Comparison of ENCODE assay signal across 8 cellular contexts in the genomic region with DNA sequence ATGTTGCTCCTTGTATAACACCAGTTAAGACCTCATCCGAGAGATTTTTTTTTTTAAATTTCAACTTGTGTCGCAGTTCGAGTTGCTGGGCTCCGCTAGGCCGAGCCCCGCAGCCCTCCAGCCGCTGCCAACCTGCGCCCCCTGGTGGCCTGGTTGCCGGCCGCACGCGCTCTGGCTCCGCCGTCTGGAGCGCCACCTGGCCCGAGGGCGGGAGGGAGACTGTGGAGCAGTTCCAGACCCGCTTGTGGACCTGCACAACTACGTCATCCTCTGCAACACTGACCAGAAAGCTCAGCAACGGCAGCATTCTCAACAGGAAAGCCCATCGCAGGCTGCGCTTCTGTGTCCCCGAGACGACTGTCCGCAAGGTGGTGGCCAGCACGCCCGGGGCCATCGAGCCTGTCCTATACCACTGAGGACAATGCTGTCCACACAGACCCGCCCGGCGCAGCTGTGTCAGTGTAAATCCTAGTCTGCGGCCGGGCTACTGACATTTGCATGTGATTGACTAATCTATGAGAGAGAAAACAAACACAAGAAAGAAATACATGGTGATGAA. TPM values are rescaled to one million over a fixed set of nuclear protein-coding genes. Genes with fewer than 3 reads are reported as not detected.
DNase-seq lines count a peak whose midpoint lies in the region; ATAC-seq and TF ChIP-seq lines count a peak whose summit lies in the region.

No MANE protein-coding gene starts in this region.

- H3K4me3 ChIP-seq in coronary artery = peak overlapping the region; percentile 69

- peak; percentile 96 for TF ChIP-seq CTCF in coronary artery (IDR thresholded peaks at IDR 0.05)

- DNase-seq in AG08396 (ENCODE audit: low spot score) (peak; percentile 89), NCI-H510A (lab: John Stamatoyannopoulos, UW) (peak; percentile 73), coronary artery (ENCODE audit: low spot score) (peak; percentile 86), left lobe of liver (ENCODE audit: low spot score) (peak; percentile 89)
- peak; percentile 81 for DNase-seq in activated CD4-positive, alpha-beta T cell treated with anti-CD3 and anti-CD28 coated beads, Interleukin-2, amount 10 ng/mL, durations not matched to agents 7 days and 5 days
- peak; percentile 76 for DNase-seq in stimulated activated CD4-positive, alpha-beta T cell treated with anti-CD3 and anti-CD28 coated beads, Interleukin-2, amount 100 ng/mL, for 4 hours (ENCODE audit: low read depth)

- H3K27ac ChIP-seq in coronary artery = no peak overlapping the region

- POLR2A ChIA-PET in activated CD4-positive, alpha-beta T cell treated with anti-CD3 and anti-CD28 coated beads, Interleukin-2, amount 10 ng/mL, durations not matched to agents 7 days and 5 days (lab: Charles Lee) = no interaction called here

- no peaks in the 10 kb centered on the region for H3K27me3 Mint-ChIP-seq in activated CD4-positive, alpha-beta T cell treated with anti-CD3 and anti-CD28 coated beads, Interleukin-2, amount 10 ng/mL, durations not matched to agents 7 days and 5 days

- H3K27ac Mint-ChIP-seq in activated CD4-positive, alpha-beta T cell treated with anti-CD3 and anti-CD28 coated beads, Interleukin-2, amount 10 ng/mL, durations not matched to agents 7 days and 5 days = no peak overlapping the region

- H3K36me3 Mint-ChIP-seq in activated CD4-positive, alpha-beta T cell treated with anti-CD3 and anti-CD28 coated beads, Interleukin-2, amount 10 ng/mL, durations not matched to agents 7 days and 5 days (ENCODE audit: low read depth) = peaks cover 2% of the 10 kb centered on the region

- peaks cover 17% of the 10 kb centered on the region for H3K4me1 Mint-ChIP-seq in activated CD4-positive, alpha-beta T cell treated with anti-CD3 and anti-CD28 coated beads, Interleukin-2, amount 10 ng/mL, durations not matched to agents 7 days and 5 days

- ATAC-seq in GM18907 (IDR thresholded peaks at IDR 0.05; ENCODE audit: unreplicated experiment) (peak; percentile 98), HG03159 (IDR thresholded peaks at IDR 0.05; ENCODE audit: unreplicated experiment) (peak; percentile 99), left lobe of liver (peak; percentile 100)

- H3K9me3 Mint-ChIP-seq in activated CD4-positive, alpha-beta T cell treated with anti-CD3 and anti-CD28 coated beads, Interleukin-2, amount 10 ng/mL, durations not matched to agents 7 days and 5 days = no peaks in the 10 kb centered on the region

- CTCF ChIA-PET in activated CD4-positive, alpha-beta T cell treated with anti-CD3 and anti-CD28 coated beads, Interleukin-2, amount 10 ng/mL, durations not matched to agents 7 days and 5 days (lab: Charles Lee) = interaction anchor here (0.7 to 0.8 kb wide), 3 partner anchors 9 to 109 kb away, joined by 3 to 4 read pairs (median 3); a partner anchor contains a TSS

- H3K4me3 Mint-ChIP-seq in activated CD4-positive, alpha-beta T cell treated with anti-CD3 and anti-CD28 coated beads, Interleukin-2, amount 10 ng/mL, durations not matched to agents 7 days and 5 days = peak overlapping the region; percentile 58

RNA-seq across cellular contexts. Expression of a gene that starts 39.1 kb away (rescaled TPM):
- under 1 TPM in 1 of 2 experiments, not detected in 1; 0.10 TPM for total RNA-seq in activated CD4-positive, alpha-beta T cell treated with anti-CD3 and anti-CD28 coated beads, Interleukin-2, amount 10 ng/mL, durations not matched to agents 7 days and 5 days
- total RNA-seq in left lobe of liver = 0.13 TPM
